ENCODE assay signal across 1 cellular context in genomic region chr5:163503106-163504090, GRCh38.
TF ChIP-seq lines count a peak whose summit lies in the region.

No MANE protein-coding gene starts in this region.

TF ChIP-seq in WTC11, 78 proteins besides CTCF, POLR2A, EP300 and RAD21 (continued from another document):
- TF ChIP-seq ARID4B (CRISPR knock-in tag; IDR thresholded peaks at IDR 0.05; ENCODE audit: borderline replicate concordance), result 0 out of 2 replicates have a peak, but pooled peaks have one; percentile 44
- TF ChIP-seq NFYB (CRISPR knock-in tag; conservative IDR thresholded peaks at IDR 0.05; ENCODE audit: low read depth), result peak; percentile 57
- TF ChIP-seq, protein P1, sequence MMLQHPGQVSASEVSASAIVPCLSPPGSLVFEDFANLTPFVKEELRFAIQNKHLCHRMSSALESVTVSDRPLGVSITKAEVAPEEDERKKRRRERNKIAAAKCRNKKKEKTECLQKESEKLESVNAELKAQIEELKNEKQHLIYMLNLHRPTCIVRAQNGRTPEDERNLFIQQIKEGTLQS (CRISPR knock-in tag; conservative IDR thresholded peaks at IDR 0.05), result no peak
- TF ChIP-seq FOXK1 (CRISPR knock-in tag; IDR thresholded peaks at IDR 0.05), result peak; percentile 50; the same call in 1 of the 2 replicates
- no peak for TF ChIP-seq HMGXB4 (CRISPR knock-in tag; IDR thresholded peaks at IDR 0.05)
- TF ChIP-seq, protein P2, sequence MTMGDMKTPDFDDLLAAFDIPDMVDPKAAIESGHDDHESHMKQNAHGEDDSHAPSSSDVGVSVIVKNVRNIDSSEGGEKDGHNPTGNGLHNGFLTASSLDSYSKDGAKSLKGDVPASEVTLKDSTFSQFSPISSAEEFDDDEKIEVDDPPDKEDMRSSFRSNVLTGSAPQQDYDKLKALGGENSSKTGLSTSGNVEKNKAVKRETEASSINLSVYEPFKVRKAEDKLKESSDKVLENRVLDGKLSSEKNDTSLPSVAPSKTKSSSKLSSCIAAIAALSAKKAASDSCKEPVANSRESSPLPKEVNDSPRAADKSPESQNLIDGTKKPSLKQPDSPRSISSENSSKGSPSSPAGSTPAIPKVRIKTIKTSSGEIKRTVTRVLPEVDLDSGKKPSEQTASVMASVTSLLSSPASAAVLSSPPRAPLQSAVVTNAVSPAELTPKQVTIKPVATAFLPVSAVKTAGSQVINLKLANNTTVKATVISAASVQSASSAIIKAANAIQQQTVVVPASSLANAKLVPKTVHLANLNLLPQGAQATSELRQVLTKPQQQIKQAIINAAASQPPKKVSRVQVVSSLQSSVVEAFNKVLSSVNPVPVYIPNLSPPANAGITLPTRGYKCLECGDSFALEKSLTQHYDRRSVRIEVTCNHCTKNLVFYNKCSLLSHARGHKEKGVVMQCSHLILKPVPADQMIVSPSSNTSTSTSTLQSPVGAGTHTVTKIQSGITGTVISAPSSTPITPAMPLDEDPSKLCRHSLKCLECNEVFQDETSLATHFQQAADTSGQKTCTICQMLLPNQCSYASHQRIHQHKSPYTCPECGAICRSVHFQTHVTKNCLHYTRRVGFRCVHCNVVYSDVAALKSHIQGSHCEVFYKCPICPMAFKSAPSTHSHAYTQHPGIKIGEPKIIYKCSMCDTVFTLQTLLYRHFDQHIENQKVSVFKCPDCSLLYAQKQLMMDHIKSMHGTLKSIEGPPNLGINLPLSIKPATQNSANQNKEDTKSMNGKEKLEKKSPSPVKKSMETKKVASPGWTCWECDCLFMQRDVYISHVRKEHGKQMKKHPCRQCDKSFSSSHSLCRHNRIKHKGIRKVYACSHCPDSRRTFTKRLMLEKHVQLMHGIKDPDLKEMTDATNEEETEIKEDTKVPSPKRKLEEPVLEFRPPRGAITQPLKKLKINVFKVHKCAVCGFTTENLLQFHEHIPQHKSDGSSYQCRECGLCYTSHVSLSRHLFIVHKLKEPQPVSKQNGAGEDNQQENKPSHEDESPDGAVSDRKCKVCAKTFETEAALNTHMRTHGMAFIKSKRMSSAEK (CRISPR knock-in tag; IDR thresholded peaks at IDR 0.05; ENCODE audit: borderline replicate concordance), result no peak
